23 cellular contexts compared by ENCODE assay signal in genomic region chr16:46911650-46912049, GRCh38.
"Had no signal": no experiment of that assay in that cellular context is flagged by ENCODE, and none has a peak within 500 bp of the region (broad histone marks: within the 10 kb centered on the region; RNA-seq: fewer than 3 reads in every experiment).

No MANE protein-coding gene starts in this region.

- H3K36me3 ChIP-seq: ascending aorta, breast epithelium, neutrophil, ovary, right atrium auricular region, vagina had no signal

- H3K27me3 Mint-ChIP-seq: activated naive CD4-positive, alpha-beta T cell treated with anti-CD3 and anti-CD28 coated beads, Interleukin-2, amount 50 U/mL, for 24 hours; stimulated activated naive CD8-positive, alpha-beta T cell treated with anti-CD3 and anti-CD28 coated beads, Interleukin-15, amount 100 ng/mL, for 72 hours; type B pancreatic cell had no signal

- H3K4me3 Mint-ChIP-seq: activated naive CD4-positive, alpha-beta T cell treated with anti-CD3 and anti-CD28 coated beads, Interleukin-2, amount 50 U/mL, for 24 hours; nephron; stimulated activated naive CD8-positive, alpha-beta T cell treated with anti-CD3 and anti-CD28 coated beads, Interleukin-15, amount 100 ng/mL, for 72 hours; type B pancreatic cell had no signal

- H3K27ac ChIP-seq: ascending aorta, breast epithelium, epithelial cell of prostate, gastroesophageal sphincter, neutrophil, ovary, psoas muscle, right atrium auricular region, suprapubic skin, vagina had no signal

- H3K27ac Mint-ChIP-seq: activated naive CD4-positive, alpha-beta T cell treated with anti-CD3 and anti-CD28 coated beads, Interleukin-2, amount 50 U/mL, for 24 hours; nephron; type B pancreatic cell had no signal

- DNase-seq: activated CD4-positive, alpha-beta T cell treated with anti-CD3 and anti-CD28 coated beads for 4 hours; activated CD4-positive, alpha-beta T cell treated with anti-CD3 and anti-CD28 coated beads, Interleukin-2, amount 50 U/mL, for 48 hours; activated CD4-positive, CD25-positive, alpha-beta regulatory T cell; activated effector memory CD4-positive, alpha-beta T cell treated with anti-CD3 and anti-CD28 coated beads, Interleukin-2, amount 50 U/mL, for 16 hours; cerebellar nuclear complex; cortex of kidney; left cardiac atrium; ovary; stimulated activated CD4-positive, alpha-beta T cell treated with anti-CD3 and anti-CD28 coated beads, Interleukin-4, amount 100 ng/mL, for 24 hours; stimulated activated naive CD8-positive, alpha-beta T cell treated with anti-CD3 and anti-CD28 coated beads, Interleukin-15, amount 100 ng/mL, for 72 hours; T1000 had no signal

- H3K4me1 ChIP-seq: ascending aorta, breast epithelium, right atrium auricular region, vagina had no signal

- H3K9me3 ChIP-seq: ascending aorta, breast epithelium, gastroesophageal sphincter, neutrophil, ovary, psoas muscle, right atrium auricular region, suprapubic skin, vagina had no signal

- H3K4me3 ChIP-seq: ascending aorta, breast epithelium, gastroesophageal sphincter, ovary, psoas muscle, right atrium auricular region, suprapubic skin, vagina had no signal

- H3K9me3 Mint-ChIP-seq: activated naive CD4-positive, alpha-beta T cell treated with anti-CD3 and anti-CD28 coated beads, Interleukin-2, amount 50 U/mL, for 24 hours; nephron; stimulated activated naive CD8-positive, alpha-beta T cell treated with anti-CD3 and anti-CD28 coated beads, Interleukin-15, amount 100 ng/mL, for 72 hours; type B pancreatic cell had no signal

- H3K36me3 Mint-ChIP-seq: activated naive CD4-positive, alpha-beta T cell treated with anti-CD3 and anti-CD28 coated beads, Interleukin-2, amount 50 U/mL, for 24 hours had no signal

- H3K27me3 ChIP-seq: ascending aorta, breast epithelium, gastroesophageal sphincter, neutrophil, ovary, right atrium auricular region, suprapubic skin, vagina had no signal

- H3K4me1 Mint-ChIP-seq: activated naive CD4-positive, alpha-beta T cell treated with anti-CD3 and anti-CD28 coated beads, Interleukin-2, amount 50 U/mL, for 24 hours had no signal
